ENCODE assay signal across 16 cellular contexts in the genomic region with DNA sequence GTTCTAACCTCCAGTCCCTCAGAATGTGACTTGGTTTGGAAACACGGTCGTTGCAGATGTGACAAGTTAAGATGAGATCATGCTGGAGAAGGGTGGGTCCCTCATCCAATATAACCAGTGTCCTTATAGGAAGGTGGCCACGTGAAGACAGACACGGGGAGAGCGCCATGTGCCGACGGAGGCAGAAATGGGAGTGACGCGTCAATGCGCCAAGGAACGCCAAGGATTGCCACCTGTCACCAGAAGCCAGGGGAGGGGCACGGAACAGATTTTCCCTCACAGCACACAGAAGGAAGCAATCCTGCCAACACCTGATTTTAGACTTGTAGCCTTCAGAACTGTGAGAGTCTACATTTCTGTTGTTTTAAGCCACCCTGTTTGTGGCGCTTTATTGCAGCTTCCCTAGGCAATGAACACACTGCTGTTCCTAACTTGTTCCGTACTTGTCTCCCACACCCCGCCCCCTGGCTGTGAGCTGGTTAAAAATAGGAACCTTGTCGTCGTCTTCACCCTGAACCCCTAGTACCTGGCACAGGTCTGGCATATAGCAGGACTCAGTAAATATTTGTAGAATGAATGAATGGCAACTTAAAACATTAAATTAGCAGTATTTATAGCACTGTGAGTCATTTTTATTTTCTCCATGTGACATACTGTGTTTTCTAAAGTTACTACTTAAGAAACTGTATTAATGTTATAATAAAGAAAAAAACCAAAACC. TPM values are rescaled to one million over a fixed set of nuclear protein-coding genes. Genes with fewer than 3 reads are reported as not detected.
DNase-seq lines count a peak whose midpoint lies in the region; ATAC-seq and TF ChIP-seq lines count a peak whose summit lies in the region.
"Had no signal": no experiment of that assay in that cellular context is flagged by ENCODE, and none has a peak within 500 bp of the region (broad histone marks: within the 10 kb centered on the region; RNA-seq: fewer than 3 reads in every experiment).

No MANE protein-coding gene starts in this region.

- no peaks in the 10 kb centered on the region for H3K9me2 ChIP-seq in PC-3 (replicated peaks; ENCODE audit: low read length)

- ATAC-seq in PC-3 (peak; percentile 83), gastrocnemius medialis (peak; percentile 82 to 86), HG02763 (IDR thresholded peaks at IDR 0.05; ENCODE audit: unreplicated experiment) (no peak)

- peaks cover 20% of the 10 kb centered on the region for H3K27me3 Mint-ChIP-seq in HFFc6 (ENCODE audit: insufficient read depth)

- no peaks in the 10 kb centered on the region for H4K20me1 ChIP-seq in PC-3 (ENCODE audit: low read length)

- H3K27me3 ChIP-seq in PC-3 (ENCODE audit: low read length) (no peaks in the 10 kb centered on the region), gastrocnemius medialis (peaks cover 0 to 6% (median 3%) of the 10 kb centered on the region in 3 donors)

- H3K4me1 Mint-ChIP-seq in HFFc6 (ENCODE audit: low read depth): peaks cover 3% of the 10 kb centered on the region; the same call in 1 of the 2 replicates

- H3K9me3 Mint-ChIP-seq in HFFc6: no peaks in the 10 kb centered on the region
- H3K9me3 Mint-ChIP-seq: activated naive CD4-positive, alpha-beta T cell treated with anti-CD3 and anti-CD28 coated beads for 36 hours; T-helper 1 cell treated with Interleukin-12 subunit alpha and Interleukin-12 subunit beta and Interleukin-4 antibody, amounts not matched to agents 30 μg/mL and 1 μg/mL, for 36 hours had no signal

- H3K4me3 ChIP-seq in PC-3 (ENCODE audit: low read length) (no peak overlapping the region), epithelial cell of esophagus (ENCODE audit: low read length) (no peak overlapping the region), gastrocnemius medialis (no peak overlapping the region), coronary artery (no peak overlapping the region)

- intact Hi-C loops in PC-3 (cut with micrococcal nuclease) (no loop called here), gastrocnemius medialis (cut with DNase I; ENCODE audit: low total_unique reads) (no loop called here)

- no peak for TF ChIP-seq POLR2A in gastrocnemius medialis (IDR thresholded peaks at IDR 0.05)

- H3K79me2 ChIP-seq in PC-3 (ENCODE audit: low read length): no peaks in the 10 kb centered on the region

- no peaks in the 10 kb centered on the region for H3K36me3 Mint-ChIP-seq in HFFc6 (ENCODE audit: low read depth)

- CTCF ChIA-PET in PC-3 (lab: Charles Lee): interaction anchor here (0.6 to 1.1 kb wide), 2 partner anchors 26 to 42 kb away, joined by 3 to 4 read pairs; no protein-coding TSS in a partner anchor

- H3K27ac Mint-ChIP-seq in HFFc6: no peak overlapping the region
- H3K27ac Mint-ChIP-seq: activated naive CD4-positive, alpha-beta T cell treated with anti-CD3 and anti-CD28 coated beads for 36 hours; T-helper 1 cell treated with Interleukin-12 subunit alpha and Interleukin-12 subunit beta and Interleukin-4 antibody, amounts not matched to agents 30 μg/mL and 1 μg/mL, for 36 hours had no signal

- H3K9ac ChIP-seq in PC-3 (ENCODE audit: low read length): no peak overlapping the region

- TF ChIP-seq CTCF in HFFc6 (IDR thresholded peaks at IDR 0.05) (peak; percentile 17; the same call in 1 of the 2 replicates), PC-3 (conservative IDR thresholded peaks at IDR 0.05; ENCODE audit: low read depth, low read length) (no peak; the same call in 1 of the 2 replicates), epithelial cell of esophagus (IDR thresholded peaks at IDR 0.05; ENCODE audit: insufficient read depth, low read depth, low read length, missing control alignments) (peak; percentile 29), gastrocnemius medialis (IDR thresholded peaks at IDR 0.05 in 4 of 5, conservative IDR thresholded peaks at IDR 0.05 in 1 of 5) (no peak), coronary artery (IDR thresholded peaks at IDR 0.05) (no peak)

- H2AFZ ChIP-seq in PC-3 (ENCODE audit: low read length): peak overlapping the region; percentile 63

- H3K4me2 ChIP-seq in PC-3 (ENCODE audit: low read length): peak overlapping the region; percentile 57

- DNase-seq in HFFc6 (no peak), PC-3 (peak; percentile 55), epithelial cell of esophagus (ENCODE audit: low read depth) (peak; percentile 36), gastrocnemius medialis (peak; percentile 17 to 59), NCI-H1417 treated with DMSO at 0.1 percent for 48 hours (lab: John Stamatoyannopoulos, UW) (no peak), coronary artery (ENCODE audit: low spot score) (no peak)
- DNase-seq in stimulated activated CD4-positive, alpha-beta T cell treated with anti-CD3 and anti-CD28 coated beads, Interleukin-2, amount 100 ng/mL, for 24 hours: no peak
- DNase-seq: activated CD4-positive, CD25-positive, alpha-beta regulatory T cell treated with anti-CD3 and anti-CD28 coated beads, Interleukin-2, amount 50 U/mL, for 72 hours; activated naive CD4-positive, alpha-beta T cell treated with anti-CD3 and anti-CD28 coated beads for 36 hours; foreskin fibroblast; NCI-H1694 treated with DMSO at 0.1 percent for 48 hours; NCI-H774; stimulated activated naive CD4-positive, alpha-beta T cell treated with Interleukin-2 at 50 U/mL for 16 hours had no signal

- no peak overlapping the region for H3K27ac ChIP-seq in PC-3 (ENCODE audit: low read length)
- peak overlapping the region in 3 of 4 donors; percentile 40 to 50 (median 50) for H3K27ac ChIP-seq in gastrocnemius medialis
- H3K27ac ChIP-seq in coronary artery: no peak overlapping the region
- H3K27ac ChIP-seq: RWPE1 had no signal

- POLR2A ChIA-PET in PC-3 (lab: Charles Lee; ENCODE audit: unreplicated experiment): no interaction called here

- no peaks in the 10 kb centered on the region for H3K36me3 ChIP-seq in PC-3 (ENCODE audit: low read depth, low read length)
- no peaks in the 10 kb centered on the region for H3K36me3 ChIP-seq in gastrocnemius medialis

- in situ Hi-C loops in gastrocnemius medialis (cut with MboI; ENCODE audit: low sequenced_read_pairs in 4 of 4): no loop called here

- no peaks in the 10 kb centered on the region for H3F3A ChIP-seq in PC-3 (ENCODE audit: low read length, unreplicated experiment)

- H3K4me3 Mint-ChIP-seq in HFFc6: no peak overlapping the region
- H3K4me3 Mint-ChIP-seq: activated naive CD4-positive, alpha-beta T cell treated with anti-CD3 and anti-CD28 coated beads for 36 hours; T-helper 1 cell treated with Interleukin-12 subunit alpha and Interleukin-12 subunit beta and Interleukin-4 antibody, amounts not matched to agents 30 μg/mL and 1 μg/mL, for 36 hours had no signal

- no peaks in the 10 kb centered on the region for H3K9me3 ChIP-seq in PC-3 (ENCODE audit: low read length)
- H3K9me3 ChIP-seq in gastrocnemius medialis: no peaks in the 10 kb centered on the region

- H3K4me1 ChIP-seq in PC-3 (ENCODE audit: insufficient read depth, low read length) (peaks cover 20% of the 10 kb centered on the region), gastrocnemius medialis (peaks cover 0 to 6% of the 10 kb centered on the region in 2 donors)

- BruUV-seq in PC-3 (replicated peaks; lab: Mats Ljungman, UMichigan): no TSS peak

RNA-seq across cellular contexts. Expression of gene RIMS3, which starts 14.2 kb away (rescaled TPM):
- total RNA-seq in HFFc6 (2021; fragmentation: NEBNext Ultra II Directional; extraction: Animal tissue kit (Norgen Biotek cat#: 25700)): under 1 TPM in 3 of 6 experiments, not detected in 3; 0.05 to 0.14 (median 0.09) TPM
- total RNA-seq in PC-3 (2014; rRNA removed): 2.9 and 4.2 TPM in 2 replicates
- under 1 TPM; 0.31 to 0.67 (median 0.44) TPM for total RNA-seq in gastrocnemius medialis

RNA-seq across cellular contexts. Expression of gene NFYC, which starts 40.2 kb away (rescaled TPM):
- total RNA-seq in HFFc6 (2021; fragmentation: NEBNext Ultra II Directional; extraction: Animal tissue kit (Norgen Biotek cat#: 25700)): 10 to 100 TPM; 31.0 to 48.1 (median 43.8) TPM
- 49.4 and 52.6 TPM in 2 replicates for total RNA-seq in PC-3 (2014; rRNA removed)
- 10 to 100 TPM; 45.3 to 58.6 (median 57.4) TPM for total RNA-seq in gastrocnemius medialis

Comparison
In these comparisons a context has a peak if more than half of its experiments do, and no peak if none do; other contexts are left out.
1. DNase-seq: peak in PC-3 (single experiment), epithelial cell of esophagus (single experiment) and gastrocnemius medialis (2 of 2); none in HFFc6 (single experiment), stimulated activated CD4-positive, alpha-beta T cell treated with anti-CD3 and anti-CD28 coated beads, Interleukin-2, amount 100 ng/mL, for 24 hours (0 of 2), NCI-H1417 treated with DMSO at 0.1 percent for 48 hours (single experiment) and coronary artery (single experiment).
2. CTCF ChIP-seq: peak in HFFc6 (single experiment) and epithelial cell of esophagus (single experiment); none in PC-3 (single experiment), gastrocnemius medialis (0 of 5) and coronary artery (single experiment).
3. H3K27ac ChIP-seq: peak in gastrocnemius medialis (3 of 4); none in PC-3 (single experiment) and coronary artery (0 of 2).